In genomic region chr2:218733615-218734021, GRCh38 we compare ENCODE assay signal across 9 cellular contexts. TPM values are rescaled to one million over a fixed set of nuclear protein-coding genes. Genes with fewer than 3 reads are reported as not detected.
DNase-seq lines count a peak whose midpoint lies in the region; ATAC-seq, FAIRE-seq and TF ChIP-seq lines count a peak whose summit lies in the region.
"Had no signal": no experiment of that assay in that cellular context is flagged by ENCODE, and none has a peak within 500 bp of the region (broad histone marks: within the 10 kb centered on the region; RNA-seq: fewer than 3 reads in every experiment).

No MANE protein-coding gene starts in this region.

- intact Hi-C loops in Right ventricle myocardium superior (cut with DNase I), result no loop called here

- ATAC-seq in GM21737 (IDR thresholded peaks at IDR 0.05; ENCODE audit: unreplicated experiment) (peak; percentile 55), Right ventricle myocardium superior (ENCODE audit: poor library complexity) (peak; percentile 53), HG03159 (IDR thresholded peaks at IDR 0.05; ENCODE audit: unreplicated experiment) (no peak)

- peak; percentile 49 for DNase-seq in AG20443 (ENCODE audit: low spot score)
- DNase-seq in UCSD-AML1 (lab: John Stamatoyannopoulos, UW; ENCODE audit: unreplicated experiment), result peak; percentile 21
- DNase-seq in Right ventricle myocardium superior, result no peak
- no peak for DNase-seq in COLO668 (lab: John Stamatoyannopoulos, UW; ENCODE audit: unreplicated experiment)
- no peak for DNase-seq in D721Med (ENCODE audit: insufficient read length, low spot score)

- no peak for TF ChIP-seq CTCF in D721Med (IDR thresholded peaks at IDR 0.05; ENCODE audit: insufficient read depth, missing control alignments)

- peak overlapping the region; percentile 98 for H3K27ac ChIP-seq in temporal lobe (ENCODE audit: low read depth, low read length)

- no peak for FAIRE-seq in D721Med (lab: Jason Lieb, UNC)

RNA-seq across cellular contexts. Expression of gene TTLL4, which starts 23.0 kb away (rescaled TPM):
- total RNA-seq in Right ventricle myocardium superior, result 5.6 TPM
- total RNA-seq in temporal lobe, result 9.6 TPM

RNA-seq across cellular contexts. Expression of gene CYP27A1, which starts 48.3 kb away (rescaled TPM):
- total RNA-seq in Right ventricle myocardium superior, result 10.5 TPM
- 4.4 TPM for total RNA-seq in temporal lobe
- total RNA-seq: activated CD8-positive, alpha-beta memory T cell treated with anti-CD3 and anti-CD28 coated beads for 36 hours had no signal

Comparison
In these comparisons a context has a peak if more than half of its experiments do, and no peak if none do; other contexts are left out.
1. DNase-seq: peak in AG20443 (single experiment) and UCSD-AML1 (single experiment); none in Right ventricle myocardium superior (single experiment), COLO668 (single experiment) and D721Med (single experiment).